In the genomic region with DNA sequence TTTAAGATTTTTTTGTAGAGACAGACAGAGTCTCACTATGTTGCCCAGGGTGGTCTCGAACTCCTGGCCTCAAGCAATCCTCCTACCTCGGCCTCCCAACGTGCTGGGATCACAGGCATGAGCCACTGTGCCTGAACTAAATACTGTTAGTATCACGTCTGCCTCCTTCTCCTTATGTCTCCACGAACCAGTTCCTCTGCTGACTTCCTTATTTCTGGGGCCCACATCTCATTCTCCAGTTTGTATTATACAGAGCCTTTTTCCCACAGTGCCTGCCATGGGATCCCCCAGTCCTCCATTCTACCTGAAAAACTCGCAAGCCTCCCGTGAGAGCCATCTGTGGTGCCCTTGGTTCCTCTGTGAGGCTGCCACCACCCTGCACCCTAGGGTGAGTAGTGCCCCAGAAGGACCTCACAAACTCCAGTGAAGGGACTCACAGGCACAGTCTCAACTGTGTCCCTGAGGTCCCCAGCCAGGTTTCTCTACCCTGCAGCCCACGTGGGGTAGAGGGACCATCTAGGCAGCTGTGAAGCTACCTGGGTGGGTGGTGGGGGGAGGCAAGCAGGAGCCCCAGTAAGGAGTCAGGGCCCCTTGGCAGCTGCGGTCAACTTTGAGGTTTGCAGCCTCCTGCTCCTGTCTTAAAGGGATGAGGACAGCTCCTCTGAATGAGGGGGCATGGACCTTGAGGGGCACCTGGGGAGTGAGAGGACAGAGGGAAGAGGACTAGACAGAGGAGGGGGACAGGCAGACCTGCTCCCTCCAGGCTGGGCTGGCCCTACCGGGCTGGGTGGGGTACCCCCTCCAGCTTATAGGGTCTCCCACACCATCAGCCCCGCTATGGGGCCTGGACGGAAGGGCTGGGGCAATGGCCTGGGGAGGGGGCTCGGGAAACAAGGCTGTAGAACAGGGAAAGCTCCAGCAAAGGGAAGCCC, we compare ENCODE assay signal across 8 cellular contexts. TPM values are rescaled to one million over a fixed set of nuclear protein-coding genes. Genes with fewer than 3 reads are reported as not detected.
DNase-seq lines count a peak whose midpoint lies in the region; ATAC-seq and TF ChIP-seq lines count a peak whose summit lies in the region.

No MANE protein-coding gene starts in this region.

- peaks cover 9% of the 10 kb centered on the region for H3K9me3 ChIP-seq in left ventricle myocardium inferior (replicated peaks)

- H3K4me3 ChIP-seq in left ventricle myocardium inferior (peak overlapping the region; percentile 76), skeletal muscle cell (ENCODE audit: low read depth, low read length) (peak overlapping the region; percentile 67)

- ATAC-seq in HG02759 (IDR thresholded peaks at IDR 0.05; ENCODE audit: unreplicated experiment): peak; percentile 12

- H3K4me1 ChIP-seq in left ventricle myocardium inferior: peaks cover 32% of the 10 kb centered on the region

- no peak for TF ChIP-seq CTCF in left ventricle myocardium inferior (IDR thresholded peaks at IDR 0.05; ENCODE audit: borderline replicate concordance)

- H3K27me3 ChIP-seq in left ventricle myocardium inferior (ENCODE audit: low read depth): no peaks in the 10 kb centered on the region

- H3K27ac ChIP-seq in left ventricle myocardium inferior (replicated peaks): no peak overlapping the region

- H3K36me3 ChIP-seq in left ventricle myocardium inferior: no peaks in the 10 kb centered on the region

- intact Hi-C loops in left ventricle myocardium inferior (cut with micrococcal nuclease): no loop called here

- DNase-seq in AML-193 (lab: John Stamatoyannopoulos, UW) (peak; percentile 73 to 81), left ventricle myocardium inferior (no peak), skeletal muscle cell (ENCODE audit: low read depth) (no peak), ACHN (no peak), iPS-NIHi11 (ENCODE audit: low spot score) (no peak), NCI-H226 (no peak)
- peak; percentile 67 for DNase-seq in activated CD8-positive, alpha-beta memory T cell treated with anti-CD3 and anti-CD28 coated beads, Interleukin-2, amount 50 U/mL, for 48 hours

- in situ Hi-C loops in ACHN (cut with HindIII; ENCODE audit: low pct_ligation_motif_present, low pct_unique_long_range_greater_than_20kb, low sequenced_read_pairs): no loop called here

RNA-seq across cellular contexts. Expression of gene PSTPIP2, which starts 1.1 kb away (rescaled TPM):
- total RNA-seq in left ventricle myocardium inferior: 1.8 TPM

RNA-seq across cellular contexts. Expression of gene ATP5F1A, which starts 27.1 kb away (rescaled TPM):
- 1,743 TPM for total RNA-seq in left ventricle myocardium inferior

RNA-seq across cellular contexts. Expression of gene HAUS1, which starts 33.2 kb away (rescaled TPM):
- total RNA-seq in left ventricle myocardium inferior: 6.4 TPM

Comparison
In these comparisons a context has a peak if more than half of its experiments do, and no peak if none do; other contexts are left out.
1. DNase-seq: peak in AML-193 (2 of 2) and activated CD8-positive, alpha-beta memory T cell treated with anti-CD3 and anti-CD28 coated beads, Interleukin-2, amount 50 U/mL, for 48 hours (single experiment); none in left ventricle myocardium inferior (single experiment), skeletal muscle cell (single experiment), ACHN (single experiment), iPS-NIHi11 (single experiment) and NCI-H226 (single experiment).